8 cellular contexts compared by ENCODE assay signal in genomic region chr12:53995311-53996187, GRCh38. TPM values are rescaled to one million over a fixed set of nuclear protein-coding genes. Genes with fewer than 3 reads are reported as not detected.
DNase-seq lines count a peak whose midpoint lies in the region; ATAC-seq, FAIRE-seq and TF ChIP-seq lines count a peak whose summit lies in the region.

No MANE protein-coding gene starts in this region.

- no peak for TF ChIP-seq POLR2A in GM12891 (IDR thresholded peaks at IDR 0.05; ENCODE audit: low read depth, low read length)

- DNase-seq in activated effector memory CD4-positive, alpha-beta T cell treated with anti-CD3 and anti-CD28 coated beads, Interleukin-2, amount 50 U/mL, for 16 hours = peak; percentile 73
- DNase-seq in activated effector memory CD4-positive, alpha-beta T cell treated with Interleukin-2 at 50 U/mL for 16 hours = no peak
- DNase-seq in RPMI7951 (ENCODE audit: low read depth) = peak; percentile 68
- DNase-seq in fibroblast of mammary gland (ENCODE audit: low read depth) = peak; percentile 51
- peak; percentile 93 for DNase-seq in osteoblast (ENCODE audit: insufficient read length, low spot score, missing footprints)
- no peak for DNase-seq in GM12891 (ENCODE audit: insufficient read length, low spot score)
- DNase-seq in mucosa of gallbladder (ENCODE audit: low spot score) = no peak

- H2AFZ ChIP-seq in osteoblast (ENCODE audit: low read length) = peak overlapping the region; percentile 81

- peaks cover 23% of the 10 kb centered on the region for H4K20me1 ChIP-seq in osteoblast (ENCODE audit: insufficient read depth, low read length)

- no peaks in the 10 kb centered on the region for H3K27me3 ChIP-seq in osteoblast (ENCODE audit: insufficient read depth, low read length)

- peaks cover 47% of the 10 kb centered on the region for H3K4me1 ChIP-seq in osteoblast (ENCODE audit: insufficient read depth, low read length)

- no peak for ATAC-seq in HG02798 (IDR thresholded peaks at IDR 0.05; ENCODE audit: poor library complexity, unreplicated experiment)

- TF ChIP-seq CTCF in fibroblast of mammary gland (conservative IDR thresholded peaks at IDR 0.05; ENCODE audit: control insufficient read depth, insufficient read depth, low read depth, low read length) (no peak), osteoblast (IDR thresholded peaks at IDR 0.05; ENCODE audit: extremely low read depth, low read depth, low read length) (no peak)

- FAIRE-seq in GM12891 (lab: Jason Lieb, UNC) = no peak

- H3K36me3 ChIP-seq in osteoblast (ENCODE audit: insufficient read depth, low read length) = no peaks in the 10 kb centered on the region

- peak overlapping the region; percentile 88 for H3K4me2 ChIP-seq in osteoblast (ENCODE audit: insufficient read depth, low read length)

- no peaks in the 10 kb centered on the region for H3K9me3 ChIP-seq in osteoblast (ENCODE audit: low read depth, low read length)

- peak overlapping the region; percentile 49 for H3K4me3 ChIP-seq in fibroblast of mammary gland (ENCODE audit: control insufficient read depth, low read depth, low read length)
- H3K4me3 ChIP-seq in osteoblast (ENCODE audit: insufficient read depth, low read length) = peak overlapping the region; percentile 83

- peak overlapping the region; percentile 91 for H3K27ac ChIP-seq in osteoblast (ENCODE audit: low read depth, low read length)

- peaks cover 98% of the 10 kb centered on the region for H3K79me2 ChIP-seq in osteoblast (ENCODE audit: insufficient read depth, low read length)

TF ChIP-seq in GM12891, 5 proteins besides CTCF, POLR2A, EP300 and RAD21:
- TF ChIP-seq PAX5 (IDR thresholded peaks at IDR 0.05; ENCODE audit: insufficient read depth, low read length, severe bottlenecking) (no peak), SPI1 (IDR thresholded peaks at IDR 0.05; ENCODE audit: low read depth, low read length) (no peak), POU2F2 (IDR thresholded peaks at IDR 0.05; ENCODE audit: low read depth, low read length) (no peak), POLR2AphosphoS5 (IDR thresholded peaks at IDR 0.05; ENCODE audit: low read depth, low read length) (no peak), TAF1 (IDR thresholded peaks at IDR 0.05; ENCODE audit: low read depth, low read length) (no peak)
TF ChIP-seq in GM12891: peak in this region for 0.

RNA-seq across cellular contexts. Expression of gene HOXC9, which starts 4.4 kb away (rescaled TPM):
- 4.3 and 5.9 TPM in 2 replicates for total RNA-seq in RPMI7951 (2014; rRNA removed; shearing (Covaris generic))
- total RNA-seq in osteoblast = 8.3 and 11.6 TPM in 2 replicates
- 0.06 TPM for polyA plus RNA-seq in GM12891 (2012; ENCODE audit: low read depth, missing spikeins)
- total RNA-seq in mucosa of gallbladder = not detected

RNA-seq across cellular contexts. Expression of gene HOXC10, which starts 10.6 kb away (rescaled TPM):
- total RNA-seq in RPMI7951 (2014; rRNA removed; shearing (Covaris generic)) = 4.0 and 5.1 TPM in 2 replicates
- total RNA-seq in osteoblast (9.7 and 11.2 TPM in 2 replicates), mucosa of gallbladder (not detected)
- polyA plus RNA-seq in GM12891 (2012; ENCODE audit: low read depth, missing spikeins) = not detected

RNA-seq across cellular contexts. Expression of gene HOXC8, which starts 13.2 kb away (rescaled TPM):
- 0.88 and 1.8 TPM in 2 replicates for total RNA-seq in RPMI7951 (2014; rRNA removed; shearing (Covaris generic))
- total RNA-seq in osteoblast = 3.2 and 5.1 TPM in 2 replicates
- polyA plus RNA-seq in GM12891 (2012; ENCODE audit: low read depth, missing spikeins) = not detected
- total RNA-seq in mucosa of gallbladder = not detected

RNA-seq across cellular contexts. Expression of gene HOTAIR, which starts 20.8 kb away (rescaled TPM):
- total RNA-seq in RPMI7951 (2014; rRNA removed; shearing (Covaris generic)) = not detected in 2 replicates
- total RNA-seq in osteoblast (0.72 and 1.2 TPM in 2 replicates), mucosa of gallbladder (not detected)
- polyA plus RNA-seq in GM12891 (2012; ENCODE audit: low read depth, missing spikeins) = not detected

RNA-seq across cellular contexts. Expression of gene HOXC11, which starts 22.6 kb away (rescaled TPM):
- total RNA-seq in RPMI7951 (2014; rRNA removed; shearing (Covaris generic)) = 0.10 and 0.36 TPM in 2 replicates
- total RNA-seq in osteoblast = 1.1 and 1.5 TPM in 2 replicates
- polyA plus RNA-seq in GM12891 (2012; ENCODE audit: low read depth, missing spikeins) = not detected
- not detected for total RNA-seq in mucosa of gallbladder

Comparison
In these comparisons a context has a peak if more than half of its experiments do, and no peak if none do; other contexts are left out.
1. DNase-seq: peak in activated effector memory CD4-positive, alpha-beta T cell treated with anti-CD3 and anti-CD28 coated beads, Interleukin-2, amount 50 U/mL, for 16 hours (single experiment), RPMI7951 (single experiment), fibroblast of mammary gland (single experiment) and osteoblast (single experiment); none in activated effector memory CD4-positive, alpha-beta T cell treated with Interleukin-2 at 50 U/mL for 16 hours (single experiment), GM12891 (single experiment) and mucosa of gallbladder (single experiment).